In the genomic region with DNA sequence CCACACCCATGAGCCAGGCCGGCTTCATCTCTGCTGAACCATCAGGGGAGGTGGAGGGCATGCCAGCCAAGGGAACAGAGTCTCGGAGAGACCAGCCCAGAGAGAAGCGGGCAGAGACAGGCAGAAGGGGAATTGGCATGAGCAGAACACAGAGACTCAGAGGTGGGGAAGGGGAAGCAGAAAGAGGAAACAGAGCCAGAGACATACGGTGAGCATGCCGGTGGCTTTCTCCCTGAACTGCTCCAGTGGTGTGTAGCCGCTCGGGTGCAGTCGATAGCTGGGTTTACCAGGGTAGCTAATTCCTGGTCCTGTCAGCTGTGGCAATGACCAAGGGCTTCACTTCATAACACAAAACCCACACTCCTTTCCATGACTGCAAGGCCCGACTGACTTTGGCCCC, we compare ENCODE assay signal across 24 cellular contexts.
DNase-seq lines count a peak whose midpoint lies in the region; ATAC-seq, FAIRE-seq and TF ChIP-seq lines count a peak whose summit lies in the region.
"Had no signal": no experiment of that assay in that cellular context is flagged by ENCODE, and none has a peak within 500 bp of the region (broad histone marks: within the 10 kb centered on the region; RNA-seq: fewer than 3 reads in every experiment).

No MANE protein-coding gene starts in this region.

- H3K9ac ChIP-seq in trophoblast cell (ENCODE audit: low read length): no peak overlapping the region
- H3K9ac ChIP-seq in neuronal stem cell (ENCODE audit: low read depth, low read length, poor library complexity): no peak overlapping the region

- H3K4ac ChIP-seq in trophoblast cell (ENCODE audit: low read depth, low read length) (no peak overlapping the region), neuronal stem cell (ENCODE audit: low read length) (no peak overlapping the region)

- no peaks in the 10 kb centered on the region for H3K36me3 Mint-ChIP-seq in T-helper 17 cell (ENCODE audit: low read depth)
- H3K36me3 Mint-ChIP-seq: activated naive CD4-positive, alpha-beta T cell treated with anti-CD3 and anti-CD28 coated beads, Interleukin-2, amount 50 U/mL, for 24 hours had no signal

- no peak overlapping the region for H2AFZ ChIP-seq in trophoblast cell (ENCODE audit: insufficient read depth, low read length, poor library complexity)
- no peak overlapping the region for H2AFZ ChIP-seq in neuronal stem cell (ENCODE audit: low read length)

- intact Hi-C loops in left lung (cut with DNase I): no loop called here

- no peak for TF ChIP-seq CTCF in left lung (IDR thresholded peaks at IDR 0.05)

- no peaks in the 10 kb centered on the region for H3K4me1 ChIP-seq in left lung
- H3K4me1 ChIP-seq in trophoblast cell (ENCODE audit: control insufficient read depth in 1 of 2, insufficient read depth in 2 of 2, low read length in 2 of 2): no peaks in the 10 kb centered on the region
- peaks cover 12 to 28% of the 10 kb centered on the region in 2 donors for H3K4me1 ChIP-seq in neuronal stem cell (ENCODE audit: control insufficient read depth in 2 of 2, insufficient read depth in 1 of 2, low read depth in 1 of 2, low read length in 2 of 2)
- H3K4me1 ChIP-seq: ascending aorta, BE2C, foreskin keratinocyte, prostate gland, stomach, transverse colon had no signal

- H2BK12ac ChIP-seq in trophoblast cell (ENCODE audit: low read length): no peak overlapping the region
- H2BK12ac ChIP-seq in neuronal stem cell (ENCODE audit: low read length): no peak overlapping the region

- no peak overlapping the region for H4K12ac ChIP-seq in trophoblast cell (ENCODE audit: low read depth, low read length)

- H3K4me3 Mint-ChIP-seq in T-helper 17 cell: no peak overlapping the region
- H3K4me3 Mint-ChIP-seq: activated naive CD4-positive, alpha-beta T cell treated with anti-CD3 and anti-CD28 coated beads, Interleukin-2, amount 50 U/mL, for 24 hours; activated T-cell treated with anti-CD3 and anti-CD28 coated beads, Interleukin-2, amount 50 U/mL, for 24 hours had no signal

- no peak for FAIRE-seq in urothelium cell line (lab: Jason Lieb, UNC)
- FAIRE-seq: GM18507, small intestine had no signal

- H3K27ac Mint-ChIP-seq in T-helper 17 cell: no peak overlapping the region
- H3K27ac Mint-ChIP-seq: activated naive CD4-positive, alpha-beta T cell treated with anti-CD3 and anti-CD28 coated beads, Interleukin-2, amount 50 U/mL, for 24 hours; activated T-cell treated with anti-CD3 and anti-CD28 coated beads, Interleukin-2, amount 50 U/mL, for 24 hours had no signal

- no peak overlapping the region for H3K23ac ChIP-seq in trophoblast cell (ENCODE audit: low read length)
- H3K23ac ChIP-seq in neuronal stem cell (ENCODE audit: low read depth, low read length, poor library complexity): no peak overlapping the region

- no peak overlapping the region for H3K18ac ChIP-seq in trophoblast cell (ENCODE audit: low read length)
- no peak overlapping the region for H3K18ac ChIP-seq in neuronal stem cell (ENCODE audit: low read length)

- H3K27me3 Mint-ChIP-seq in T-helper 17 cell: peaks cover 5% of the 10 kb centered on the region
- H3K27me3 Mint-ChIP-seq: activated naive CD4-positive, alpha-beta T cell treated with anti-CD3 and anti-CD28 coated beads, Interleukin-2, amount 50 U/mL, for 24 hours; activated T-cell treated with anti-CD3 and anti-CD28 coated beads, Interleukin-2, amount 50 U/mL, for 24 hours had no signal

- no peaks in the 10 kb centered on the region for H3K79me2 ChIP-seq in trophoblast cell (ENCODE audit: control insufficient read depth, insufficient read depth, low read length, poor library complexity)

- no peak overlapping the region for H4K8ac ChIP-seq in trophoblast cell (ENCODE audit: low read depth, low read length)
- H4K8ac ChIP-seq in neuronal stem cell (ENCODE audit: low read depth, low read length): no peak overlapping the region

- no CpG with 5 or more reads among the region's 9 CpGs for WGBS in trophoblast cell (ENCODE audit: extremely low coverage, insufficient coverage, insufficient read length)
- WGBS in neuronal stem cell (ENCODE audit: extremely low coverage in 2 of 2, insufficient read length in 2 of 2, insufficient replicate concordance in 1 of 2), 2 donors: no CpG with 5 or more reads among the region's 9 CpGs

- H2BK120ac ChIP-seq in trophoblast cell (ENCODE audit: insufficient read depth, low read length, poor library complexity) (no peak overlapping the region), neuronal stem cell (ENCODE audit: low read depth, low read length) (no peak overlapping the region)

- H3K14ac ChIP-seq in trophoblast cell (ENCODE audit: low read length) (no peak overlapping the region), neuronal stem cell (ENCODE audit: low read length) (no peak overlapping the region)

- H3K27me3 ChIP-seq in left lung: peaks cover 0 to 54% of the 10 kb centered on the region in 2 donors
- H3K27me3 ChIP-seq in trophoblast cell (ENCODE audit: insufficient read depth, low read length): no peaks in the 10 kb centered on the region
- peaks cover 0 to 3% (median 0%) of the 10 kb centered on the region in 3 experiments for H3K27me3 ChIP-seq in neuronal stem cell (ENCODE audit: control insufficient read depth in 3 of 3, insufficient read depth in 3 of 3, low read depth in 1 of 3, low read length in 3 of 3)
- H3K27me3 ChIP-seq: ascending aorta, BE2C, foreskin keratinocyte, transverse colon had no signal

- peak; percentile 68 for ATAC-seq in T-helper 17 cell
- peak; percentile 40 for ATAC-seq in left lung
- ATAC-seq: foreskin keratinocyte had no signal

- no peak overlapping the region for H2BK15ac ChIP-seq in neuronal stem cell (ENCODE audit: low read length)

- no peak overlapping the region for H3K27ac ChIP-seq in left lung
- H3K27ac ChIP-seq in trophoblast cell (ENCODE audit: low read depth, low read length): no peak overlapping the region
- H3K27ac ChIP-seq in neuronal stem cell (replicated peaks; ENCODE audit: low read length): no peak overlapping the region
- H3K27ac ChIP-seq: 22Rv1, ascending aorta, foreskin keratinocyte, prostate gland, stomach, transverse colon had no signal

- H2AK5ac ChIP-seq in trophoblast cell (ENCODE audit: low read length): no peak overlapping the region
- H2AK5ac ChIP-seq in neuronal stem cell (ENCODE audit: low read depth, low read length): no peak overlapping the region

- no peak overlapping the region for H4K91ac ChIP-seq in trophoblast cell (ENCODE audit: low read depth, low read length)
- H4K91ac ChIP-seq in neuronal stem cell (ENCODE audit: low read depth, low read length, poor library complexity): no peak overlapping the region

- no peaks in the 10 kb centered on the region for H3K9me3 ChIP-seq in T-helper 17 cell (ENCODE audit: control insufficient read depth, low read length, poor library complexity, severe bottlenecking)
- H3K9me3 ChIP-seq in left lung: no peaks in the 10 kb centered on the region
- H3K9me3 ChIP-seq in trophoblast cell (ENCODE audit: insufficient read depth, low read depth, low read length): no peaks in the 10 kb centered on the region
- H3K9me3 ChIP-seq in neuronal stem cell (replicated peaks in 1 of 2; ENCODE audit: control insufficient read depth in 2 of 2, insufficient read depth in 1 of 2, low read depth in 1 of 2, low read length in 2 of 2): no peaks in the 10 kb centered on the region
- H3K9me3 ChIP-seq: ascending aorta, BE2C, prostate gland, stomach, transverse colon had no signal

- H3K4me3 ChIP-seq in left lung (no peak overlapping the region), trophoblast cell (ENCODE audit: low read depth, low read length) (no peak overlapping the region), neuronal stem cell (ENCODE audit: low read length in 2 of 2) (no peak overlapping the region)
- H3K4me3 ChIP-seq: ascending aorta, prostate gland, stomach, transverse colon had no signal

- DNase-seq in SIG-M5 treated with dmso at 0.1 percent for 504 hours (lab: John Stamatoyannopoulos, UW; ENCODE audit: unreplicated experiment): peak; percentile 62
- DNase-seq in SIG-M5 (lab: John Stamatoyannopoulos, UW): no peak
- no peak for DNase-seq in T-helper 17 cell
- no peak for DNase-seq in left lung
- DNase-seq in trophoblast cell: no peak
- no peak for DNase-seq in NCI-H446 (lab: John Stamatoyannopoulos, UW)
- no peak for DNase-seq in urothelium cell line (ENCODE audit: low spot score)
- no peak for DNase-seq in neuronal stem cell (ENCODE audit: low spot score)
- DNase-seq: activated CD4-positive, CD25-positive, alpha-beta regulatory T cell treated with anti-CD3 and anti-CD28 coated beads, Interleukin-2, amount 50 U/mL, for 72 hours; activated T-cell treated with anti-CD3 and anti-CD28 coated beads, Interleukin-2, amount 50 U/mL, for 24 hours; BE2C; erythroblast; foreskin keratinocyte; NCI-H1436; NCI-H2171 treated with DMSO at 0.1 percent for 48 hours; small intestine; stimulated activated CD4-positive, alpha-beta T cell treated with anti-CD3 and anti-CD28 coated beads, Interleukin-4, amount 100 ng/mL, for 1 hour; stomach; transverse colon had no signal

- H2BK5ac ChIP-seq in trophoblast cell (ENCODE audit: low read depth, low read length, poor library complexity) (no peak overlapping the region), neuronal stem cell (ENCODE audit: low read length) (no peak overlapping the region)

- H3K4me1 Mint-ChIP-seq in T-helper 17 cell: peaks cover 5% of the 10 kb centered on the region
- H3K4me1 Mint-ChIP-seq: activated naive CD4-positive, alpha-beta T cell treated with anti-CD3 and anti-CD28 coated beads, Interleukin-2, amount 50 U/mL, for 24 hours had no signal

- H3K36me3 ChIP-seq in left lung (no peaks in the 10 kb centered on the region), trophoblast cell (ENCODE audit: control insufficient read depth in 1 of 2, insufficient read depth in 2 of 2, low read length in 2 of 2) (no peaks in the 10 kb centered on the region), neuronal stem cell (replicated peaks in 1 of 2; ENCODE audit: control insufficient read depth in 2 of 2, insufficient read depth in 2 of 2, low read length in 2 of 2) (no peaks in the 10 kb centered on the region)
- H3K36me3 ChIP-seq: ascending aorta, BE2C, prostate gland, stomach, transverse colon had no signal

- H3K79me1 ChIP-seq in trophoblast cell (ENCODE audit: low read length) (no peaks in the 10 kb centered on the region), neuronal stem cell (ENCODE audit: low read depth, low read length) (no peaks in the 10 kb centered on the region)

- H3K4me2 ChIP-seq in trophoblast cell (ENCODE audit: low read length): no peak overlapping the region
- no peak overlapping the region for H3K4me2 ChIP-seq in neuronal stem cell (ENCODE audit: insufficient read depth, low read length, poor library complexity, severe bottlenecking)
